ENCODE assay signal across 1 cellular context in genomic region chr2:11169333-11169732, GRCh38.
TF ChIP-seq lines count a peak whose summit lies in the region.

No MANE protein-coding gene starts in this region.

TF ChIP-seq in HepG2, 621 proteins besides CTCF, POLR2A, EP300 and RAD21 (continued from another document and continues in another):
- TF ChIP-seq SSRP1 (CRISPR knock-in tag; IDR thresholded peaks at IDR 0.05) (0 out of 2 replicates have a peak, but pooled peaks have one; percentile 9), ZNF747 (CRISPR knock-in tag; IDR thresholded peaks at IDR 0.05; ENCODE audit: borderline replicate concordance) (no peak), ZNF687 (CRISPR knock-in tag; IDR thresholded peaks at IDR 0.05) (peak; percentile 61), FOXO4 (CRISPR knock-in tag; conservative IDR thresholded peaks at IDR 0.05) (no peak), FOXK2 (IDR thresholded peaks at IDR 0.05) (peak; percentile 40; the same call in 1 of the 2 replicates), NFYB (CRISPR knock-in tag; IDR thresholded peaks at IDR 0.05) (peak; percentile 31; the same call in 1 of the 2 replicates), GABPB1 (CRISPR knock-in tag; IDR thresholded peaks at IDR 0.05) (peak; percentile 53), SALL1 (CRISPR knock-in tag; IDR thresholded peaks at IDR 0.05) (peak; percentile 61), POLR2G (IDR thresholded peaks at IDR 0.05; ENCODE audit: low read depth, low read length) (peak; percentile 57), MEIS1 (CRISPR knock-in tag; IDR thresholded peaks at IDR 0.05; ENCODE audit: borderline replicate concordance) (0 out of 2 replicates have a peak, but pooled peaks have one; percentile 21), ZNF274 (CRISPR knock-in tag; IDR thresholded peaks at IDR 0.05) (peak; percentile 49; the same call in 1 of the 2 replicates), FOXC1 (CRISPR knock-in tag; IDR thresholded peaks at IDR 0.05; ENCODE audit: borderline replicate concordance) (no peak), ARNTL (CRISPR knock-in tag; IDR thresholded peaks at IDR 0.05) (0 out of 2 replicates have a peak, but pooled peaks have one; percentile 29), ZNF430 (CRISPR knock-in tag; IDR thresholded peaks at IDR 0.05) (no peak), THAP11 (CRISPR knock-in tag; IDR thresholded peaks at IDR 0.05) (peak; percentile 21; the same call in 1 of the 2 replicates), NFKB2 (CRISPR knock-in tag; IDR thresholded peaks at IDR 0.05; ENCODE audit: borderline replicate concordance) (no peak), KDM5B (CRISPR knock-in tag; IDR thresholded peaks at IDR 0.05; ENCODE audit: borderline replicate concordance) (0 out of 2 replicates have a peak, but pooled peaks have one; percentile 8), TBX2 (CRISPR knock-in tag; IDR thresholded peaks at IDR 0.05; ENCODE audit: borderline replicate concordance) (0 out of 2 replicates have a peak, but pooled peaks have one; percentile 46), NFYC (CRISPR knock-in tag; IDR thresholded peaks at IDR 0.05) (peak; percentile 27; the same call in 1 of the 2 replicates), ZFP62 (CRISPR knock-in tag; IDR thresholded peaks at IDR 0.05) (no peak), FOSL2 (CRISPR knock-in tag; IDR thresholded peaks at IDR 0.05) (peak; percentile 15; the same call in 1 of the 2 replicates), ZNF205 (CRISPR knock-in tag; IDR thresholded peaks at IDR 0.05) (0 out of 2 replicates have a peak, but pooled peaks have one; percentile 24), ZNF143 (CRISPR knock-in tag; IDR thresholded peaks at IDR 0.05) (peak; percentile 57; the same call in 1 of the 2 replicates), GATAD1 (CRISPR knock-in tag; IDR thresholded peaks at IDR 0.05) (0 out of 2 replicates have a peak, but pooled peaks have one; percentile 37), ZBTB7B (CRISPR knock-in tag; IDR thresholded peaks at IDR 0.05) (0 out of 2 replicates have a peak, but pooled peaks have one; percentile 17), ZNF567 (CRISPR knock-in tag; IDR thresholded peaks at IDR 0.05; ENCODE audit: borderline replicate concordance) (0 out of 2 replicates have a peak, but pooled peaks have one; percentile 20), KMT2B (CRISPR knock-in tag; IDR thresholded peaks at IDR 0.05) (0 out of 2 replicates have a peak, but pooled peaks have one; percentile 45), SMAD3 (CRISPR knock-in tag; IDR thresholded peaks at IDR 0.05) (peak; percentile 58; the same call in 1 of the 2 replicates), CREM (IDR thresholded peaks at IDR 0.05) (no peak), CREM (CRISPR knock-in tag; IDR thresholded peaks at IDR 0.05) (no peak), POLR2AphosphoS2 (IDR thresholded peaks at IDR 0.05; ENCODE audit: low read depth, low read length) (peak; percentile 8; the same call in 1 of the 2 replicates), HDAC1 (CRISPR knock-in tag; IDR thresholded peaks at IDR 0.05) (peak; percentile 40; the same call in 1 of the 2 replicates), ZNF292 (CRISPR knock-in tag; IDR thresholded peaks at IDR 0.05; ENCODE audit: borderline replicate concordance, low read depth) (0 out of 2 replicates have a peak, but pooled peaks have one; percentile 11), ARID4A (CRISPR knock-in tag; IDR thresholded peaks at IDR 0.05; ENCODE audit: borderline replicate concordance) (peak; percentile 46; the same call in 1 of the 2 replicates), THRA (CRISPR knock-in tag; IDR thresholded peaks at IDR 0.05; ENCODE audit: borderline replicate concordance) (0 out of 2 replicates have a peak, but pooled peaks have one; percentile 49), ZNF781 (CRISPR knock-in tag; IDR thresholded peaks at IDR 0.05; ENCODE audit: borderline replicate concordance, not compliant biosample characterization) (peak; percentile 17), ZNF263 (CRISPR knock-in tag; IDR thresholded peaks at IDR 0.05) (peak; percentile 94), ZBTB10 (CRISPR knock-in tag; IDR thresholded peaks at IDR 0.05; ENCODE audit: borderline replicate concordance) (peak; percentile 88; the same call in 1 of the 2 replicates)
- TF ChIP-seq, protein P1, sequence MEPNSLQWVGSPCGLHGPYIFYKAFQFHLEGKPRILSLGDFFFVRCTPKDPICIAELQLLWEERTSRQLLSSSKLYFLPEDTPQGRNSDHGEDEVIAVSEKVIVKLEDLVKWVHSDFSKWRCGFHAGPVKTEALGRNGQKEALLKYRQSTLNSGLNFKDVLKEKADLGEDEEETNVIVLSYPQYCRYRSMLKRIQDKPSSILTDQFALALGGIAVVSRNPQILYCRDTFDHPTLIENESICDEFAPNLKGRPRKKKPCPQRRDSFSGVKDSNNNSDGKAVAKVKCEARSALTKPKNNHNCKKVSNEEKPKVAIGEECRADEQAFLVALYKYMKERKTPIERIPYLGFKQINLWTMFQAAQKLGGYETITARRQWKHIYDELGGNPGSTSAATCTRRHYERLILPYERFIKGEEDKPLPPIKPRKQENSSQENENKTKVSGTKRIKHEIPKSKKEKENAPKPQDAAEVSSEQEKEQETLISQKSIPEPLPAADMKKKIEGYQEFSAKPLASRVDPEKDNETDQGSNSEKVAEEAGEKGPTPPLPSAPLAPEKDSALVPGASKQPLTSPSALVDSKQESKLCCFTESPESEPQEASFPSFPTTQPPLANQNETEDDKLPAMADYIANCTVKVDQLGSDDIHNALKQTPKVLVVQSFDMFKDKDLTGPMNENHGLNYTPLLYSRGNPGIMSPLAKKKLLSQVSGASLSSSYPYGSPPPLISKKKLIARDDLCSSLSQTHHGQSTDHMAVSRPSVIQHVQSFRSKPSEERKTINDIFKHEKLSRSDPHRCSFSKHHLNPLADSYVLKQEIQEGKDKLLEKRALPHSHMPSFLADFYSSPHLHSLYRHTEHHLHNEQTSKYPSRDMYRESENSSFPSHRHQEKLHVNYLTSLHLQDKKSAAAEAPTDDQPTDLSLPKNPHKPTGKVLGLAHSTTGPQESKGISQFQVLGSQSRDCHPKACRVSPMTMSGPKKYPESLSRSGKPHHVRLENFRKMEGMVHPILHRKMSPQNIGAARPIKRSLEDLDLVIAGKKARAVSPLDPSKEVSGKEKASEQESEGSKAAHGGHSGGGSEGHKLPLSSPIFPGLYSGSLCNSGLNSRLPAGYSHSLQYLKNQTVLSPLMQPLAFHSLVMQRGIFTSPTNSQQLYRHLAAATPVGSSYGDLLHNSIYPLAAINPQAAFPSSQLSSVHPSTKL (CRISPR knock-in tag; IDR thresholded peaks at IDR 0.05) = 0 out of 2 replicates have a peak, but pooled peaks have one; percentile 9
- TF ChIP-seq, protein P2, sequence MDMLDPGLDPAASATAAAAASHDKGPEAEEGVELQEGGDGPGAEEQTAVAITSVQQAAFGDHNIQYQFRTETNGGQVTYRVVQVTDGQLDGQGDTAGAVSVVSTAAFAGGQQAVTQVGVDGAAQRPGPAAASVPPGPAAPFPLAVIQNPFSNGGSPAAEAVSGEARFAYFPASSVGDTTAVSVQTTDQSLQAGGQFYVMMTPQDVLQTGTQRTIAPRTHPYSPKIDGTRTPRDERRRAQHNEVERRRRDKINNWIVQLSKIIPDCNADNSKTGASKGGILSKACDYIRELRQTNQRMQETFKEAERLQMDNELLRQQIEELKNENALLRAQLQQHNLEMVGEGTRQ (IDR thresholded peaks at IDR 0.05; ENCODE audit: low read depth, low read length) = no peak
- TF ChIP-seq, protein P2 (CRISPR knock-in tag; IDR thresholded peaks at IDR 0.05; ENCODE audit: borderline replicate concordance) = no peak
